In genomic region chr22:35998748-35999147, GRCh38 we compare ENCODE assay signal across 3 cellular contexts.
TF ChIP-seq lines count a peak whose summit lies in the region.

No MANE protein-coding gene starts in this region.

TF ChIP-seq in SK-N-SH, 30 proteins besides CTCF, POLR2A, EP300 and RAD21 (continued from another document):
- TF ChIP-seq USF1 (IDR thresholded peaks at IDR 0.05; ENCODE audit: borderline replicate concordance, low read depth): no peak

TF ChIP-seq in SK-N-SH treated with all-trans-retinoic acid at 6 μM for 48 hours, 23 proteins besides CTCF, POLR2A, EP300 and RAD21 (continued from another document):
- no peak for TF ChIP-seq CREB5 (CRISPR knock-in tag; IDR thresholded peaks at IDR 0.05; ENCODE audit: low read depth)

TF ChIP-seq in WTC11, 78 proteins besides CTCF, POLR2A, EP300 and RAD21 (continued from another document):
- TF ChIP-seq PREB (CRISPR knock-in tag; IDR thresholded peaks at IDR 0.05; ENCODE audit: borderline replicate concordance) (no peak), ESRRA (CRISPR knock-in tag; IDR thresholded peaks at IDR 0.05; ENCODE audit: borderline replicate concordance) (no peak), ZNF263 (CRISPR knock-in tag; IDR thresholded peaks at IDR 0.05; ENCODE audit: low read depth) (no peak)
